7 cellular contexts compared by ENCODE assay signal in genomic region chr16:85466989-85467388, GRCh38.
"Had no signal": no experiment of that assay in that cellular context is flagged by ENCODE, and none has a peak within 500 bp of the region (broad histone marks: within the 10 kb centered on the region; RNA-seq: fewer than 3 reads in every experiment).

No MANE protein-coding gene starts in this region.

- H3K9me3 Mint-ChIP-seq: GM23338, HFFc6 had no signal

- H3K36me3 ChIP-seq: HAP-1 had no signal

- H3K27ac ChIP-seq: HL-60 had no signal

- ATAC-seq: GM23338, HCT116 had no signal

- H3K27ac Mint-ChIP-seq: GM23338, HFFc6 had no signal

- H3K9me3 ChIP-seq: HAP-1 had no signal

- H3K4me3 ChIP-seq: GM23338, HAP-1 had no signal

- H3K4me3 Mint-ChIP-seq: GM23338, HFFc6 had no signal

- DNase-seq: H7, HFFc6, IMR-90 had no signal
